In genomic region chr5:175598774-175599173, GRCh38 we compare ENCODE assay signal across 31 cellular contexts. TPM values are rescaled to one million over a fixed set of nuclear protein-coding genes. Genes with fewer than 3 reads are reported as not detected.
"Had no signal": no experiment of that assay in that cellular context is flagged by ENCODE, and none has a peak within 500 bp of the region (broad histone marks: within the 10 kb centered on the region; RNA-seq: fewer than 3 reads in every experiment).

No MANE protein-coding gene starts in this region.

- H3K27ac Mint-ChIP-seq: activated CD4-positive, alpha-beta memory T cell treated with anti-CD3 and anti-CD28 coated beads, Interleukin-2, amount 10 ng/mL, durations not matched to agents 7 days and 5 days; activated CD8-positive, alpha-beta memory T cell treated with anti-CD3 and anti-CD28 coated beads, Interleukin-2, amount 10 ng/mL, durations not matched to agents 7 days and 5 days; activated naive CD4-positive, alpha-beta T cell treated with anti-CD3 and anti-CD28 coated beads, Interleukin-2, amount 50 U/mL, for 24 hours; activated T-helper 2 cell treated with anti-CD3 and anti-CD28 coated beads, Interferon-gamma antibody, Interleukin-2, Interleukin-4, amounts not matched to agents 10 μg/mL and 5 μg/mL and 100 μg/mL, durations not matched to agents 14 hours and 24 hours and 36 hours; brain; T-cell had no signal

- H3K27me3 Mint-ChIP-seq: activated naive CD4-positive, alpha-beta T cell treated with anti-CD3 and anti-CD28 coated beads, Interleukin-2, amount 50 U/mL, for 24 hours had no signal

- DNase-seq: activated CD4-positive, alpha-beta memory T cell treated with anti-CD3 and anti-CD28 coated beads, Interleukin-2, amount 10 ng/mL, durations not matched to agents 7 days and 5 days; activated CD4-positive, alpha-beta T cell treated with anti-CD3 and anti-CD28 coated beads for 1 hour; activated CD4-positive, alpha-beta T cell treated with anti-CD3 and anti-CD28 coated beads for 48 hours; activated CD4-positive, CD25-positive, alpha-beta regulatory T cell; activated CD8-positive, alpha-beta memory T cell treated with anti-CD3 and anti-CD28 coated beads for 24 hours; activated CD8-positive, alpha-beta memory T cell treated with anti-CD3 and anti-CD28 coated beads, Interleukin-2, amount 10 ng/mL, durations not matched to agents 7 days and 5 days; activated CD8-positive, alpha-beta memory T cell treated with anti-CD3 and anti-CD28 coated beads, Interleukin-2, amount 50 U/mL, for 48 hours; activated gamma-delta T cell; activated naive CD4-positive, alpha-beta T cell treated with Interleukin-2 at 50 U/mL for 16 hours; MM.1S; MV-4-11; NCI-H1092; NCI-H1436 treated with DMSO at 0.1 percent for 48 hours; NCI-H1694 treated with DMSO at 0.1 percent for 48 hours; NCI-H2029; NCI-H345; NCI-H524 treated with DMSO at 0.1 percent for 48 hours; SIG-M5; T-cell; T-helper 2 cell; T-helper 9 cell had no signal

- H3K4me1 Mint-ChIP-seq: activated CD4-positive, alpha-beta memory T cell treated with anti-CD3 and anti-CD28 coated beads, Interleukin-2, amount 10 ng/mL, durations not matched to agents 7 days and 5 days; activated CD8-positive, alpha-beta memory T cell treated with anti-CD3 and anti-CD28 coated beads, Interleukin-2, amount 10 ng/mL, durations not matched to agents 7 days and 5 days; activated naive CD4-positive, alpha-beta T cell treated with anti-CD3 and anti-CD28 coated beads, Interleukin-2, amount 50 U/mL, for 24 hours; T-cell had no signal

- H3K27ac ChIP-seq: KMS-11, VCaP had no signal

- H3K9me3 Mint-ChIP-seq: activated CD4-positive, alpha-beta memory T cell treated with anti-CD3 and anti-CD28 coated beads, Interleukin-2, amount 10 ng/mL, durations not matched to agents 7 days and 5 days; activated naive CD4-positive, alpha-beta T cell treated with anti-CD3 and anti-CD28 coated beads, Interleukin-2, amount 50 U/mL, for 24 hours had no signal

- H3K36me3 Mint-ChIP-seq: activated CD8-positive, alpha-beta memory T cell treated with anti-CD3 and anti-CD28 coated beads, Interleukin-2, amount 10 ng/mL, durations not matched to agents 7 days and 5 days; brain; T-cell had no signal

- ATAC-seq: activated CD8-positive, alpha-beta memory T cell treated with anti-CD3 and anti-CD28 coated beads, Interleukin-2, amount 10 ng/mL, durations not matched to agents 7 days and 5 days; Panc1; SK-N-SH treated with all-trans-retinoic acid at 6 μM for 48 hours; T-cell had no signal

- H3K4me3 Mint-ChIP-seq: activated CD4-positive, alpha-beta memory T cell treated with anti-CD3 and anti-CD28 coated beads, Interleukin-2, amount 10 ng/mL, durations not matched to agents 7 days and 5 days; activated CD8-positive, alpha-beta memory T cell treated with anti-CD3 and anti-CD28 coated beads, Interleukin-2, amount 10 ng/mL, durations not matched to agents 7 days and 5 days; activated naive CD4-positive, alpha-beta T cell treated with anti-CD3 and anti-CD28 coated beads, Interleukin-2, amount 50 U/mL, for 24 hours; brain; T-cell had no signal

RNA-seq across cellular contexts. Expression of gene HRH2, which starts 59.1 kb away (rescaled TPM):
- total RNA-seq: bronchial epithelial cell, LHCN-M2, NCI-H460 had no signal
